Comparison of ENCODE assay signal across 8 cellular contexts in genomic region chr5:150001660-150002493, GRCh38. TPM values are rescaled to one million over a fixed set of nuclear protein-coding genes. Genes with fewer than 3 reads are reported as not detected.
DNase-seq lines count a peak whose midpoint lies in the region; ATAC-seq, FAIRE-seq and TF ChIP-seq lines count a peak whose summit lies in the region.

No MANE protein-coding gene starts in this region.

- H3K27ac ChIP-seq in AG04450 (ENCODE audit: low read depth, low read length): no peak overlapping the region

- POLR2A ChIA-PET in AG04450 (lab: Yijun Ruan, JAX): no interaction called here

- TF ChIP-seq CTCF in AG04450 (IDR thresholded peaks at IDR 0.05; ENCODE audit: low read depth, low read length): peak; percentile 77
- peak; percentile 65 for TF ChIP-seq CTCF in mesothelial cell of epicardium (IDR thresholded peaks at IDR 0.05; ENCODE audit: unreplicated experiment)

- DNase-seq in AG04450 (ENCODE audit: low read depth, low spot score) (no peak), GM18507 (ENCODE audit: extremely low spot score, insufficient read length, low read depth) (peak; percentile 54), NCI-H510A (lab: John Stamatoyannopoulos, UW) (peak; percentile 15), mesothelial cell of epicardium (ENCODE audit: low spot score in 2 of 2, unreplicated experiment in 2 of 2) (no peak)
- DNase-seq in activated CD4-positive, alpha-beta T cell treated with anti-CD3 and anti-CD28 coated beads, Interleukin-2, amount 50 U/mL, for 24 hours (ENCODE audit: low read depth in 1 of 2, low spot score in 1 of 2): peak; percentile 13 to 42
- peak; percentile 24 for DNase-seq in effector CD8-positive, alpha-beta T cell (lab: John Stamatoyannopoulos, UW)
- peak; percentile 5 to 29 for DNase-seq in stimulated activated CD8-positive, alpha-beta memory T cell treated with anti-CD3 and anti-CD28 coated beads, Interleukin-7, amount 100 ng/mL, for 1 hour (ENCODE audit: low read depth in 2 of 2)

- peak overlapping the region; percentile 89 for H3K4me3 ChIP-seq in AG04450 (ENCODE audit: low read depth, low read length)

- H3K9me3 ChIP-seq in AG04450 (ENCODE audit: control insufficient read depth, insufficient read depth, low read length): no peaks in the 10 kb centered on the region; the same call in 1 of the 2 replicates

- H3K27ac Mint-ChIP-seq in mesothelial cell of epicardium: peak overlapping the region; percentile 92

- H3K27me3 ChIP-seq in AG04450 (ENCODE audit: control insufficient read depth, insufficient read depth, low read length): no peaks in the 10 kb centered on the region

- CTCF ChIA-PET in AG04450 (lab: Charles Lee): interaction anchor here (0.6 to 1.3 kb wide), 5 partner anchors 11 to 168 kb away, joined by 3 to 4 read pairs (median 3); no protein-coding TSS in a partner anchor

- no peaks in the 10 kb centered on the region for H3K27me3 Mint-ChIP-seq in mesothelial cell of epicardium (ENCODE audit: low read depth)

- H3K4me1 Mint-ChIP-seq in mesothelial cell of epicardium: peaks cover 29% of the 10 kb centered on the region

- H3K36me3 Mint-ChIP-seq in mesothelial cell of epicardium: peaks cover 10% of the 10 kb centered on the region

- H3K9me3 Mint-ChIP-seq in mesothelial cell of epicardium: no peaks in the 10 kb centered on the region

- peak; percentile 90 for FAIRE-seq in GM18507 (lab: Jason Lieb, UNC)

- H3K4me3 Mint-ChIP-seq in mesothelial cell of epicardium: peak overlapping the region; percentile 84

- peak; percentile 37 for ATAC-seq in HG03039 (IDR thresholded peaks at IDR 0.05; ENCODE audit: unreplicated experiment)

RNA-seq across cellular contexts. Expression of gene HMGXB3, which starts 1.3 kb away (rescaled TPM):
- 35.1 and 37.0 TPM in 2 replicates for polyA plus RNA-seq in AG04450 (2011; rRNA removed)
- 43.3 and 50.3 TPM in 2 replicates for polyA minus RNA-seq in AG04450 (2011; rRNA and poly(A)+ RNA removed)
- 49.6 to 53.1 TPM (median 52.8 TPM) in 3 replicates for total RNA-seq in mesothelial cell of epicardium

RNA-seq across cellular contexts. Expression of gene TIGD6, which starts 1.4 kb away (rescaled TPM):
- polyA plus RNA-seq in AG04450 (2011; rRNA removed): 6.5 and 6.7 TPM in 2 replicates
- 7.8 and 10.2 TPM in 2 replicates for polyA minus RNA-seq in AG04450 (2011; rRNA and poly(A)+ RNA removed)
- total RNA-seq in mesothelial cell of epicardium: 3.9 to 4.8 TPM (median 4.7 TPM) in 3 replicates

RNA-seq across cellular contexts. Expression of gene SLC26A2, which starts 41.3 kb away (rescaled TPM):
- 6.6 and 9.7 TPM in 2 replicates for polyA plus RNA-seq in AG04450 (2011; rRNA removed)
- 10.2 and 21.5 TPM in 2 replicates for polyA minus RNA-seq in AG04450 (2011; rRNA and poly(A)+ RNA removed)
- 15.4 to 16.5 TPM (median 15.9 TPM) in 3 replicates for total RNA-seq in mesothelial cell of epicardium

RNA-seq across cellular contexts. Expression of gene PDE6A, which starts 57.3 kb away (rescaled TPM):
- not detected in 2 replicates for polyA plus RNA-seq in AG04450 (2011; rRNA removed)
- not detected in 2 replicates for polyA minus RNA-seq in AG04450 (2011; rRNA and poly(A)+ RNA removed)
- total RNA-seq in mesothelial cell of epicardium: 0.18 to 0.38 TPM (median 0.29 TPM) in 3 replicates

Comparison
In these comparisons a context has a peak if more than half of its experiments do, and no peak if none do; other contexts are left out.
1. DNase-seq: peak in GM18507 (single experiment), NCI-H510A (single experiment), activated CD4-positive, alpha-beta T cell treated with anti-CD3 and anti-CD28 coated beads, Interleukin-2, amount 50 U/mL, for 24 hours (2 of 2), effector CD8-positive, alpha-beta T cell (single experiment) and stimulated activated CD8-positive, alpha-beta memory T cell treated with anti-CD3 and anti-CD28 coated beads, Interleukin-7, amount 100 ng/mL, for 1 hour (2 of 2); none in AG04450 (single experiment) and mesothelial cell of epicardium (0 of 2).